ENCODE assay signal across 1 cellular context in genomic region chr3:4976109-4976508, GRCh38.
TF ChIP-seq lines count a peak whose summit lies in the region.

No MANE protein-coding gene starts in this region.

TF ChIP-seq in K562, 482 proteins besides CTCF, POLR2A, EP300 and RAD21 (continued from another document and continues in another):
- peak; percentile 75 for TF ChIP-seq JUND (IDR thresholded peaks at IDR 0.05; ENCODE audit: borderline replicate concordance, low read depth, low read length)
- TF ChIP-seq JUND (tag; IDR thresholded peaks at IDR 0.05; ENCODE audit: borderline replicate concordance, low read depth, low read length), result peak; percentile 88; the same call in 2 of the 3 replicates
- TF ChIP-seq DACH1 (IDR thresholded peaks at IDR 0.05; ENCODE audit: partially characterized antibody), result no peak
- 0 out of 2 replicates have a peak, but pooled peaks have one; percentile 30 for TF ChIP-seq FOXO4 (CRISPR knock-in tag; IDR thresholded peaks at IDR 0.05)
- peak; percentile 85 for TF ChIP-seq ATF4 (CRISPR knock-in tag; IDR thresholded peaks at IDR 0.05)
- TF ChIP-seq ZNF583 (CRISPR knock-in tag; IDR thresholded peaks at IDR 0.05), result peak; percentile 96
- TF ChIP-seq ATF1 (CRISPR knock-in tag; IDR thresholded peaks at IDR 0.05), result no peak
- TF ChIP-seq ATF1 (tag; IDR thresholded peaks at IDR 0.05), result peak; percentile 37
- no peak for TF ChIP-seq SLC30A9 (CRISPR knock-in tag; IDR thresholded peaks at IDR 0.05)
- TF ChIP-seq ELK3 (CRISPR knock-in tag; IDR thresholded peaks at IDR 0.05), result peak; percentile 59; the same call in 1 of the 2 replicates
- no peak for TF ChIP-seq ILK (tag; IDR thresholded peaks at IDR 0.05; ENCODE audit: borderline replicate concordance, low read depth)
- TF ChIP-seq AFF1 (IDR thresholded peaks at IDR 0.05; ENCODE audit: low read depth in 1 of 2, partially characterized antibody in 2 of 2), result peak in 1 of 2 experiments; percentile 67
- TF ChIP-seq TCF7L2 (IDR thresholded peaks at IDR 0.05; ENCODE audit: low read depth, low read length), result no peak
- TF ChIP-seq MTA3 (IDR thresholded peaks at IDR 0.05; ENCODE audit: borderline replicate concordance), result peak; percentile 91
- TF ChIP-seq KLF6 (CRISPR knock-in tag; IDR thresholded peaks at IDR 0.05; ENCODE audit: borderline replicate concordance), result peak; percentile 91; the same call in 1 of the 2 replicates
- TF ChIP-seq RBM39 (optimal IDR thresholded peaks at IDR 0.05; ENCODE audit: low read depth, low read length), result peak; percentile 37
- TF ChIP-seq ZKSCAN8 (CRISPR knock-in tag; IDR thresholded peaks at IDR 0.05), result no peak
- TF ChIP-seq MEF2D (tag; conservative IDR thresholded peaks at IDR 0.05; ENCODE audit: low read depth), result peak; percentile 81
- peak; percentile 25; the same call in 1 of the 2 replicates for TF ChIP-seq HDAC2 (IDR thresholded peaks at IDR 0.05)
- TF ChIP-seq MCM5 (IDR thresholded peaks at IDR 0.05; ENCODE audit: low read depth), result no peak
- peak; percentile 58; the same call in 1 of the 2 replicates for TF ChIP-seq E2F3 (CRISPR knock-in tag; IDR thresholded peaks at IDR 0.05)
- TF ChIP-seq POLR3A (IDR thresholded peaks at IDR 0.05; ENCODE audit: borderline replicate concordance, extremely low read depth, insufficient read depth, insufficient read length), result no peak
- TF ChIP-seq NFXL1 (CRISPR knock-in tag; IDR thresholded peaks at IDR 0.05), result 0 out of 2 replicates have a peak, but pooled peaks have one; percentile 18
- 0 out of 2 replicates have a peak, but pooled peaks have one; percentile 5 for TF ChIP-seq ZBTB34 (CRISPR knock-in tag; IDR thresholded peaks at IDR 0.05)
- TF ChIP-seq RBBP5 (IDR thresholded peaks at IDR 0.05; ENCODE audit: borderline replicate concordance, insufficient read depth, low read length, poor library complexity, severe bottlenecking), result no peak
- TF ChIP-seq FOXK2 (conservative IDR thresholded peaks at IDR 0.05 in 1 of 2, IDR thresholded peaks at IDR 0.05 in 1 of 2; ENCODE audit: low read depth in 2 of 2), result peak; percentile 26 to 67; a peak in 1 of 4 replicates
- TF ChIP-seq HLTF (IDR thresholded peaks at IDR 0.05), result 0 out of 2 replicates have a peak, but pooled peaks have one; percentile 46
- TF ChIP-seq PTTG1 (tag; IDR thresholded peaks at IDR 0.05; ENCODE audit: low read depth), result no peak
- TF ChIP-seq ZNF707 (CRISPR knock-in tag; conservative IDR thresholded peaks at IDR 0.05), result 0 out of 2 replicates have a peak, but pooled peaks have one; percentile 50
- no peak for TF ChIP-seq ZNF644 (tag; IDR thresholded peaks at IDR 0.05; ENCODE audit: low read depth)
- TF ChIP-seq MAZ (CRISPR knock-in tag; conservative IDR thresholded peaks at IDR 0.05 in 1 of 2, IDR thresholded peaks at IDR 0.05 in 1 of 2), result peak; percentile 73 to 85
- peak; percentile 23 to 91 (median 81) for TF ChIP-seq YY1 (IDR thresholded peaks at IDR 0.05; ENCODE audit: borderline replicate concordance in 1 of 3, control insufficient read depth in 1 of 3, extremely low read depth in 1 of 3, insufficient read depth in 3 of 3, insufficient read length in 1 of 3, insufficient replicate concordance in 2 of 3, low read depth in 1 of 3, low read length in 2 of 3)
- no peak for TF ChIP-seq ZNF699 (CRISPR knock-in tag; IDR thresholded peaks at IDR 0.05; ENCODE audit: insufficient replicate concordance)
- peak; percentile 87; the same call in 1 of the 2 replicates for TF ChIP-seq ZC3H11A (IDR thresholded peaks at IDR 0.05; ENCODE audit: low read depth, low read length)
- TF ChIP-seq ZNF518B (CRISPR knock-in tag; IDR thresholded peaks at IDR 0.05), result no peak
- no peak for TF ChIP-seq E2F5 (CRISPR knock-in tag; IDR thresholded peaks at IDR 0.05)
- TF ChIP-seq GTF2F1 (IDR thresholded peaks at IDR 0.05; ENCODE audit: low read depth, low read length), result no peak
- 0 out of 2 replicates have a peak, but pooled peaks have one; percentile 65 for TF ChIP-seq ZNF76 (CRISPR knock-in tag; IDR thresholded peaks at IDR 0.05; ENCODE audit: borderline replicate concordance)
- peak; percentile 68 for TF ChIP-seq ZNF134 (CRISPR knock-in tag; conservative IDR thresholded peaks at IDR 0.05)
- TF ChIP-seq POLR2AphosphoS5 (IDR thresholded peaks at IDR 0.05; ENCODE audit: control insufficient read depth, insufficient read depth, low read depth, low read length), result 0 out of 2 replicates have a peak, but pooled peaks have one; percentile 26
- TF ChIP-seq MTA1 (IDR thresholded peaks at IDR 0.05; ENCODE audit: borderline replicate concordance), result peak; percentile 49; the same call in 1 of the 2 replicates
- peak; percentile 46; the same call in 1 of the 2 replicates for TF ChIP-seq ZBTB33 (CRISPR knock-in tag; IDR thresholded peaks at IDR 0.05)
- no peak for TF ChIP-seq CREB1 (IDR thresholded peaks at IDR 0.05)
- TF ChIP-seq CREB1 (CRISPR knock-in tag; IDR thresholded peaks at IDR 0.05), result peak; percentile 59; the same call in 1 of the 2 replicates
- no peak for TF ChIP-seq RBM17 (IDR thresholded peaks at IDR 0.05; ENCODE audit: borderline replicate concordance, low read depth, low read length)
- no peak for TF ChIP-seq SRSF1 (IDR thresholded peaks at IDR 0.05; ENCODE audit: low read depth, low read length)
- peak; percentile 79 for TF ChIP-seq CXXC5 (CRISPR knock-in tag; IDR thresholded peaks at IDR 0.05)
- no peak for TF ChIP-seq SPI1 (IDR thresholded peaks at IDR 0.05; ENCODE audit: borderline replicate concordance, low read depth, low read length)
- peak; percentile 64; the same call in 1 of the 2 replicates for TF ChIP-seq KLF16 (IDR thresholded peaks at IDR 0.05)
- TF ChIP-seq TOE1 (IDR thresholded peaks at IDR 0.05; ENCODE audit: borderline replicate concordance), result no peak
- TF ChIP-seq TOE1 (CRISPR knock-in tag; IDR thresholded peaks at IDR 0.05; ENCODE audit: borderline replicate concordance, low read depth), result no peak; the same call in 1 of the 2 replicates
- 0 out of 2 replicates have a peak, but pooled peaks have one; percentile 68 for TF ChIP-seq ZKSCAN1 (IDR thresholded peaks at IDR 0.05; ENCODE audit: low read depth, low read length)
- TF ChIP-seq SMAD4 (CRISPR knock-in tag; conservative IDR thresholded peaks at IDR 0.05), result peak; percentile 94
